Comparison of ENCODE assay signal across 8 cellular contexts in genomic region chr2:191846787-191847620, GRCh38. TPM values are rescaled to one million over a fixed set of nuclear protein-coding genes. Genes with fewer than 3 reads are reported as not detected.
A peak's percentile ranks its signal among the peaks of the same experiment; 100 is the strongest.
DNase-seq lines count a peak whose midpoint lies in the region; ATAC-seq and TF ChIP-seq lines count a peak whose summit lies in the region.

TSS of gene CAVIN2 (minus strand) at chr2:191847088. CDS start at chr2:191846925, 163 bp downstream.

- TF ChIP-seq CTCF in cardiac fibroblast (IDR thresholded peaks at IDR 0.05; ENCODE audit: low read depth, low read length) (peak; percentile 0), lower leg skin (IDR thresholded peaks at IDR 0.05) (no peak), type B pancreatic cell (conservative IDR thresholded peaks at IDR 0.05) (no peak)

- H3K4me3 Mint-ChIP-seq in type B pancreatic cell = peak within 1 kb of the TSS; percentile 67

- no peaks in the 10 kb centered on the region for H3K27me3 Mint-ChIP-seq in type B pancreatic cell

- intact Hi-C loops in lower leg skin (cut with DNase I; ENCODE audit: low total_unique reads) = no loop called here

- no peaks in the 10 kb centered on the region for H3K36me3 Mint-ChIP-seq in type B pancreatic cell

- ATAC-seq in HG03378 (IDR thresholded peaks at IDR 0.05; ENCODE audit: unreplicated experiment) = peak; percentile 57
- no peak for ATAC-seq in HG02623 (IDR thresholded peaks at IDR 0.05; ENCODE audit: unreplicated experiment)

- no peak for TF ChIP-seq POLR2A in lower leg skin (IDR thresholded peaks at IDR 0.05)

- DNase-seq in GM03348 (ENCODE audit: low spot score) (peak; percentile 69), cardiac fibroblast (ENCODE audit: low read depth in 2 of 2) (peak; percentile 85 to 92), lower leg skin (ENCODE audit: low spot score in 2 of 2) (peak; percentile 78 to 90), type B pancreatic cell (ENCODE audit: extremely low spot score, unreplicated experiment) (no peak), T-helper 9 cell (no peak), activated T-cell treated with anti-CD3 and anti-CD28 coated beads for 4 hours (no peak)

- peaks cover 34% of the 10 kb centered on the region for H3K4me1 Mint-ChIP-seq in type B pancreatic cell (ENCODE audit: unreplicated experiment)

- peak within 1 kb of the TSS; percentile 62 for H3K27ac Mint-ChIP-seq in type B pancreatic cell

- H3K4me3 ChIP-seq in cardiac fibroblast (replicated peaks in 1 of 2; ENCODE audit: low read depth in 2 of 2, low read length in 2 of 2) (peak within 1 kb of the TSS; percentile 41 to 56), lower leg skin (ENCODE audit: low read depth, poor library complexity, severe bottlenecking) (peak within 1 kb of the TSS; percentile 23)

- H3K9me3 Mint-ChIP-seq in type B pancreatic cell = no peaks in the 10 kb centered on the region

- 13 to 22% methylated on average over 16 of the region's 16 CpGs for WGBS in lower leg skin, 2 donors

RNA-seq across cellular contexts. Expression of gene CAVIN2, which starts in this region (rescaled TPM):
- total RNA-seq in lower leg skin = 10 to 100 TPM in 2 of 4 donors, 1 to 10 TPM in 2; 6.7 to 18.8 (median 10.0) TPM
- total RNA-seq in type B pancreatic cell (ENCODE audit: low replicate concordance) = 2.9 and 3.4 TPM in 2 replicates

Comparison
In these comparisons a context has a peak if more than half of its experiments do, and no peak if none do; other contexts are left out.
1. DNase-seq: peak in GM03348 (single experiment), cardiac fibroblast (2 of 2) and lower leg skin (2 of 2); none in type B pancreatic cell (single experiment), T-helper 9 cell (single experiment) and activated T-cell treated with anti-CD3 and anti-CD28 coated beads for 4 hours (single experiment).